Comparison of ENCODE assay signal across 1 cellular context in genomic region chrX:47483310-47484268, GRCh38.
TF ChIP-seq lines count a peak whose summit lies in the region.

No MANE protein-coding gene starts in this region.

TF ChIP-seq in K562, 482 proteins besides CTCF, POLR2A, EP300 and RAD21 (continued from another document and continues in another):
- TF ChIP-seq, protein P1, sequence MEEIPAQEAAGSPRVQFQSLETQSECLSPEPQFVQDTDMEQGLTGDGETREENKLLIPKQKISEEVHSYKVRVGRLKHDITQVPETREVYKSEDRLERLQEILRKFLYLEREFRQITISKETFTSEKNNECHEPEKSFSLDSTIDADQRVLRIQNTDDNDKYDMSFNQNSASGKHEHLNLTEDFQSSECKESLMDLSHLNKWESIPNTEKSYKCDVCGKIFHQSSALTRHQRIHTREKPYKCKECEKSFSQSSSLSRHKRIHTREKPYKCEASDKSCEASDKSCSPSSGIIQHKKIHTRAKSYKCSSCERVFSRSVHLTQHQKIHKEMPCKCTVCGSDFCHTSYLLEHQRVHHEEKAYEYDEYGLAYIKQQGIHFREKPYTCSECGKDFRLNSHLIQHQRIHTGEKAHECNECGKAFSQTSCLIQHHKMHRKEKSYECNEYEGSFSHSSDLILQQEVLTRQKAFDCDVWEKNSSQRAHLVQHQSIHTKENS (CRISPR knock-in tag; IDR thresholded peaks at IDR 0.05), result no peak
- TF ChIP-seq PHF8 (IDR thresholded peaks at IDR 0.05; ENCODE audit: borderline replicate concordance, low read length), result peak; percentile 15; the same call in 1 of the 2 replicates
- TF ChIP-seq NCOA6 (IDR thresholded peaks at IDR 0.05), result no peak
- TF ChIP-seq DEAF1 (CRISPR knock-in tag; IDR thresholded peaks at IDR 0.05), result no peak
- TF ChIP-seq FOXP4 (CRISPR knock-in tag; IDR thresholded peaks at IDR 0.05; ENCODE audit: borderline replicate concordance), result no peak
- TF ChIP-seq MXI1 (IDR thresholded peaks at IDR 0.05; ENCODE audit: low read depth, low read length), result no peak
- peak; percentile 57; the same call in 1 of the 2 replicates for TF ChIP-seq CBFA2T3 (IDR thresholded peaks at IDR 0.05)
- TF ChIP-seq TBP (optimal IDR thresholded peaks at IDR 0.05; ENCODE audit: low read depth, low read length), result peak; percentile 5
- TF ChIP-seq RNF219 (CRISPR knock-in tag; IDR thresholded peaks at IDR 0.05), result no peak
- TF ChIP-seq PML (IDR thresholded peaks at IDR 0.05; ENCODE audit: low read length), result no peak; the same call in 1 of the 2 replicates
- TF ChIP-seq SIN3A (IDR thresholded peaks at IDR 0.05; ENCODE audit: borderline replicate concordance in 2 of 2, control insufficient read depth in 1 of 2, low read depth in 2 of 2, low read length in 2 of 2), result 0 out of 4 replicates have a peak, but pooled peaks of 1 of the 2 experiments have one; percentile 0
- TF ChIP-seq, protein P2, sequence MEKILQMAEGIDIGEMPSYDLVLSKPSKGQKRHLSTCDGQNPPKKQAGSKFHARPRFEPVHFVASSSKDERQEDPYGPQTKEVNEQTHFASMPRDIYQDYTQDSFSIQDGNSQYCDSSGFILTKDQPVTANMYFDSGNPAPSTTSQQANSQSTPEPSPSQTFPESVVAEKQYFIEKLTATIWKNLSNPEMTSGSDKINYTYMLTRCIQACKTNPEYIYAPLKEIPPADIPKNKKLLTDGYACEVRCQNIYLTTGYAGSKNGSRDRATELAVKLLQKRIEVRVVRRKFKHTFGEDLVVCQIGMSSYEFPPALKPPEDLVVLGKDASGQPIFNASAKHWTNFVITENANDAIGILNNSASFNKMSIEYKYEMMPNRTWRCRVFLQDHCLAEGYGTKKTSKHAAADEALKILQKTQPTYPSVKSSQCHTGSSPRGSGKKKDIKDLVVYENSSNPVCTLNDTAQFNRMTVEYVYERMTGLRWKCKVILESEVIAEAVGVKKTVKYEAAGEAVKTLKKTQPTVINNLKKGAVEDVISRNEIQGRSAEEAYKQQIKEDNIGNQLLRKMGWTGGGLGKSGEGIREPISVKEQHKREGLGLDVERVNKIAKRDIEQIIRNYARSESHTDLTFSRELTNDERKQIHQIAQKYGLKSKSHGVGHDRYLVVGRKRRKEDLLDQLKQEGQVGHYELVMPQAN (IDR thresholded peaks at IDR 0.05; ENCODE audit: borderline replicate concordance), result peak; percentile 16; the same call in 1 of the 2 replicates
- peak; percentile 3; the same call in 1 of the 2 replicates for TF ChIP-seq ZBTB40 (IDR thresholded peaks at IDR 0.05)
- no peak for TF ChIP-seq ZBTB40 (CRISPR knock-in tag; IDR thresholded peaks at IDR 0.05)
- TF ChIP-seq SP1 (CRISPR knock-in tag; IDR thresholded peaks at IDR 0.05), result no peak
- TF ChIP-seq SREBF2 (CRISPR knock-in tag; IDR thresholded peaks at IDR 0.05), result no peak
- 0 out of 2 replicates have a peak, but pooled peaks have one; percentile 19 for TF ChIP-seq GATA2 (CRISPR knock-in tag; IDR thresholded peaks at IDR 0.05)
- no peak for TF ChIP-seq L3MBTL2 (IDR thresholded peaks at IDR 0.05)
- TF ChIP-seq CREM (IDR thresholded peaks at IDR 0.05; ENCODE audit: low read depth), result 0 out of 2 replicates have a peak, but pooled peaks have one; percentile 6
- TF ChIP-seq, protein P3, sequence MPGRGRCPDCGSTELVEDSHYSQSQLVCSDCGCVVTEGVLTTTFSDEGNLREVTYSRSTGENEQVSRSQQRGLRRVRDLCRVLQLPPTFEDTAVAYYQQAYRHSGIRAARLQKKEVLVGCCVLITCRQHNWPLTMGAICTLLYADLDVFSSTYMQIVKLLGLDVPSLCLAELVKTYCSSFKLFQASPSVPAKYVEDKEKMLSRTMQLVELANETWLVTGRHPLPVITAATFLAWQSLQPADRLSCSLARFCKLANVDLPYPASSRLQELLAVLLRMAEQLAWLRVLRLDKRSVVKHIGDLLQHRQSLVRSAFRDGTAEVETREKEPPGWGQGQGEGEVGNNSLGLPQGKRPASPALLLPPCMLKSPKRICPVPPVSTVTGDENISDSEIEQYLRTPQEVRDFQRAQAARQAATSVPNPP (IDR thresholded peaks at IDR 0.05; ENCODE audit: borderline replicate concordance, insufficient read depth, insufficient read length), result no peak
- TF ChIP-seq ILF3 (IDR thresholded peaks at IDR 0.05; ENCODE audit: borderline replicate concordance), result no peak
- no peak for TF ChIP-seq ZNF444 (CRISPR knock-in tag; IDR thresholded peaks at IDR 0.05)
- no peak for TF ChIP-seq ZNF79 (CRISPR knock-in tag; IDR thresholded peaks at IDR 0.05; ENCODE audit: low read depth)
- no peak for TF ChIP-seq TBL1XR1 (IDR thresholded peaks at IDR 0.05; ENCODE audit: low read length in 2 of 2)
- TF ChIP-seq CBFA2T2 (conservative IDR thresholded peaks at IDR 0.05), result 0 out of 2 replicates have a peak, but pooled peaks have one; percentile 6
- TF ChIP-seq TRIM28 (IDR thresholded peaks at IDR 0.05), result no peak
- TF ChIP-seq STAG1 (CRISPR knock-in tag; IDR thresholded peaks at IDR 0.05; ENCODE audit: borderline replicate concordance), result no peak
- TF ChIP-seq ARHGAP35 (IDR thresholded peaks at IDR 0.05; ENCODE audit: partially characterized antibody), result no peak
- TF ChIP-seq ZNF445 (CRISPR knock-in tag; IDR thresholded peaks at IDR 0.05; ENCODE audit: low read depth), result no peak
- TF ChIP-seq ARID1B (IDR thresholded peaks at IDR 0.05), result peak; percentile 50; the same call in 1 of the 2 replicates
- no peak for TF ChIP-seq BCL6 (CRISPR knock-in tag; IDR thresholded peaks at IDR 0.05)
- TF ChIP-seq ZNF124 (CRISPR knock-in tag; IDR thresholded peaks at IDR 0.05), result no peak
- no peak for TF ChIP-seq CEBPZ (IDR thresholded peaks at IDR 0.05; ENCODE audit: borderline replicate concordance, low read depth, low read length)
